In genomic region chr4:156870861-156871260, GRCh38 we compare ENCODE assay signal across 16 cellular contexts.
A peak's percentile ranks its signal among the peaks of the same experiment; 100 is the strongest.
DNase-seq lines count a peak whose midpoint lies in the region; ATAC-seq and TF ChIP-seq lines count a peak whose summit lies in the region.
"Had no signal": no experiment of that assay in that cellular context is flagged by ENCODE, and none has a peak within 500 bp of the region (broad histone marks: within the 10 kb centered on the region; RNA-seq: fewer than 3 reads in every experiment).

No MANE protein-coding gene starts in this region.

- H3K79me2 ChIP-seq in SK-N-SH (ENCODE audit: insufficient read depth) (peaks cover 99% of the 10 kb centered on the region), mammary epithelial cell (ENCODE audit: insufficient read depth, low read length) (peaks cover 51% of the 10 kb centered on the region)

- H3K36me3 ChIP-seq in SK-N-SH (replicated peaks in 1 of 2; ENCODE audit: control insufficient read depth in 1 of 2, insufficient read depth in 2 of 2, low read length in 1 of 2): no peaks in the 10 kb centered on the region
- peaks cover 4% of the 10 kb centered on the region for H3K36me3 ChIP-seq in mammary epithelial cell (ENCODE audit: insufficient read depth, low read length)
- H3K36me3 ChIP-seq: BLaER1 had no signal

- H3K9me3 Mint-ChIP-seq in chondrocyte (ENCODE audit: low read depth): no peaks in the 10 kb centered on the region
- no peaks in the 10 kb centered on the region for H3K9me3 Mint-ChIP-seq in nephron

- TF ChIP-seq CTCF in SK-N-SH (IDR thresholded peaks at IDR 0.05) (no peak), chondrocyte (IDR thresholded peaks at IDR 0.05) (no peak), nephron (IDR thresholded peaks at IDR 0.05; ENCODE audit: unreplicated experiment in 3 of 3) (no peak), mammary epithelial cell (conservative IDR thresholded peaks at IDR 0.05 in 1 of 2, IDR thresholded peaks at IDR 0.05 in 1 of 2; ENCODE audit: extremely low read depth in 1 of 2, insufficient read depth in 1 of 2, low read depth in 1 of 2, low read length in 2 of 2) (no peak)

- dilution Hi-C loops in mammary epithelial cell (cut with HindIII; ENCODE audit: low sequenced_read_pairs): no loop called here

- H3K4me1 ChIP-seq in SK-N-SH (ENCODE audit: control insufficient read depth in 1 of 2, insufficient read depth in 2 of 2, low read depth in 1 of 2, low read length in 1 of 2) (peaks cover 0 to 24% of the 10 kb centered on the region in 2 experiments; a peak in 2 of 4 replicates), mammary epithelial cell (ENCODE audit: insufficient read depth, low read length) (no peaks in the 10 kb centered on the region)
- H3K4me1 ChIP-seq: A549, BLaER1 had no signal

- H3K4me3 ChIP-seq in SK-N-SH (ENCODE audit: low read depth in 2 of 2, low read length in 1 of 2) (no peak overlapping the region), mammary epithelial cell (replicated peaks in 1 of 3; ENCODE audit: insufficient read depth in 1 of 3, low read depth in 2 of 3, low read length in 3 of 3) (no peak overlapping the region)
- H3K4me3 ChIP-seq: A549, BLaER1 had no signal

- no peak overlapping the region; the same call in 1 of the 2 replicates for H2AFZ ChIP-seq in SK-N-SH (ENCODE audit: low read depth)
- H2AFZ ChIP-seq in mammary epithelial cell (ENCODE audit: low read depth, low read length): no peak overlapping the region

- BruUV-seq in mammary epithelial cell (replicated peaks; lab: Mats Ljungman, UMichigan): no TSS peak

- H3K27ac ChIP-seq in SK-N-SH (ENCODE audit: low read depth in 2 of 2, low read length in 1 of 2) (no peak overlapping the region), mammary epithelial cell (ENCODE audit: insufficient read depth, low read depth, low read length) (no peak overlapping the region)
- H3K27ac ChIP-seq: 22Rv1, A549, BLaER1 had no signal

- no peak for TF ChIP-seq RAD21 in SK-N-SH (IDR thresholded peaks at IDR 0.05; ENCODE audit: low read length)

- H3K9me2 ChIP-seq in SK-N-SH: no peaks in the 10 kb centered on the region

- no peaks in the 10 kb centered on the region for H4K20me1 ChIP-seq in SK-N-SH (ENCODE audit: insufficient read depth)
- H4K20me1 ChIP-seq in mammary epithelial cell (ENCODE audit: insufficient read depth, low read length): no peaks in the 10 kb centered on the region
- H4K20me1 ChIP-seq: BLaER1 had no signal

- WGBS in SK-N-SH (ENCODE audit: low lambda C conversion rate): 71% methylated on average over 3 of the region's 3 CpGs
- WGBS in mammary epithelial cell (ENCODE audit: low coverage, missing lambda C conversion rate): 100% methylated on average over 3 of the region's 3 CpGs

- no peaks in the 10 kb centered on the region for H3F3A ChIP-seq in SK-N-SH (replicated peaks; ENCODE audit: insufficient read depth)

- H3K4me1 Mint-ChIP-seq in chondrocyte (ENCODE audit: low read depth): peaks cover 42% of the 10 kb centered on the region
- H3K4me1 Mint-ChIP-seq in nephron: peaks cover 14% of the 10 kb centered on the region
- H3K4me1 Mint-ChIP-seq: CD8-positive, alpha-beta memory T cell had no signal

- H3K27me3 ChIP-seq in SK-N-SH (ENCODE audit: insufficient read depth) (no peaks in the 10 kb centered on the region), mammary epithelial cell (ENCODE audit: insufficient read depth, low read length) (no peaks in the 10 kb centered on the region)
- H3K27me3 ChIP-seq: BLaER1 had no signal

- H3K27ac Mint-ChIP-seq in chondrocyte (ENCODE audit: unreplicated experiment) (peak overlapping the region; percentile 2), nephron (peak overlapping the region in 2 of 3 experiments; percentile 32 to 67)
- H3K27ac Mint-ChIP-seq: CD8-positive, alpha-beta memory T cell had no signal

- H3K27me3 Mint-ChIP-seq in chondrocyte (ENCODE audit: low read depth) (no peaks in the 10 kb centered on the region), nephron (ENCODE audit: low read depth) (no peaks in the 10 kb centered on the region)
- H3K27me3 Mint-ChIP-seq: CD8-positive, alpha-beta memory T cell had no signal

- H3K9me3 ChIP-seq in SK-N-SH: no peaks in the 10 kb centered on the region
- H3K9me3 ChIP-seq in mammary epithelial cell (replicated peaks; ENCODE audit: insufficient read depth, low read length): peaks cover 5% of the 10 kb centered on the region
- H3K9me3 ChIP-seq: A549, BLaER1 had no signal

- POLR2A ChIA-PET in SK-N-SH (lab: Yijun Ruan, JAX): no interaction called here

- H3K4me2 ChIP-seq in SK-N-SH: peak overlapping the region; percentile 2; the same call in 1 of the 2 replicates
- H3K4me2 ChIP-seq in mammary epithelial cell (ENCODE audit: insufficient read depth, low read depth, low read length): no peak overlapping the region
- H3K4me2 ChIP-seq: A549, BLaER1 had no signal

- DNase-seq in SK-N-SH (no peak), chondrocyte (ENCODE audit: low spot score) (no peak), NCI-H1694 treated with DMSO at 0.1 percent for 48 hours (lab: John Stamatoyannopoulos, UW) (no peak), mammary epithelial cell (no peak)
- DNase-seq in central memory CD4-positive, alpha-beta T cell: no peak
- DNase-seq: CD8-positive, alpha-beta memory T cell; COR-L47; GOT3; H7 had no signal

- no peak for TF ChIP-seq EP300 in SK-N-SH (IDR thresholded peaks at IDR 0.05; ENCODE audit: borderline replicate concordance in 1 of 2, low read depth in 1 of 2, low read length in 1 of 2)

- ATAC-seq in SK-N-SH treated with all-trans-retinoic acid at 6 μM for 48 hours (no peak), HG03521 (IDR thresholded peaks at IDR 0.05; ENCODE audit: unreplicated experiment) (no peak)
- ATAC-seq: A549, HCT116 had no signal

- CTCF ChIA-PET in SK-N-SH (lab: Yijun Ruan, JAX): no interaction called here
- CTCF ChIA-PET in mammary epithelial cell (lab: Charles Lee; ENCODE audit: low non-redundant PET): no interaction called here

- H3K4me3 Mint-ChIP-seq in chondrocyte (ENCODE audit: unreplicated experiment) (no peak overlapping the region), nephron (no peak overlapping the region)
- H3K4me3 Mint-ChIP-seq: CD8-positive, alpha-beta memory T cell had no signal

- intact Hi-C loops in mammary epithelial cell (cut with micrococcal nuclease): no loop called here

- H3K36me3 Mint-ChIP-seq in chondrocyte (ENCODE audit: low read depth) (peaks cover 2% of the 10 kb centered on the region), nephron (ENCODE audit: low read depth) (no peaks in the 10 kb centered on the region)
- H3K36me3 Mint-ChIP-seq: CD8-positive, alpha-beta memory T cell had no signal

- H3K9ac ChIP-seq in SK-N-SH (peak overlapping the region; percentile 34; the same call in 1 of the 2 replicates), mammary epithelial cell (ENCODE audit: insufficient read depth, low read length) (no peak overlapping the region)
- H3K9ac ChIP-seq: BLaER1 had no signal

- in situ Hi-C loops in mammary epithelial cell (cut with MboI; ENCODE audit: low sequenced_read_pairs in 2 of 2): no loop called here

TF ChIP-seq in SK-N-SH, 30 proteins besides CTCF, POLR2A, EP300 and RAD21:
- TF ChIP-seq SIN3A (IDR thresholded peaks at IDR 0.05; ENCODE audit: borderline replicate concordance, low read depth, low read length): no peak
- TF ChIP-seq EZH2phosphoT487 (IDR thresholded peaks at IDR 0.05; ENCODE audit: borderline replicate concordance, low read depth): no peak

TF ChIP-seq in SK-N-SH treated with all-trans-retinoic acid at 6 μM for 48 hours, 23 proteins besides CTCF, POLR2A, EP300 and RAD21:
- TF ChIP-seq ARNTL (CRISPR knock-in tag; IDR thresholded peaks at IDR 0.05; ENCODE audit: borderline replicate concordance, low read depth) (no peak), ZNF565 (CRISPR knock-in tag; conservative IDR thresholded peaks at IDR 0.05; ENCODE audit: low read depth) (no peak), CREB5 (CRISPR knock-in tag; IDR thresholded peaks at IDR 0.05; ENCODE audit: low read depth) (no peak), RARB (CRISPR knock-in tag; IDR thresholded peaks at IDR 0.05) (no peak), OSR1 (CRISPR knock-in tag; IDR thresholded peaks at IDR 0.05) (no peak), CSDC2 (CRISPR knock-in tag; IDR thresholded peaks at IDR 0.05) (no peak)
